ENCODE assay signal across 11 cellular contexts in genomic region chr20:44861547-44862006, GRCh38. TPM values are rescaled to one million over a fixed set of nuclear protein-coding genes. Genes with fewer than 3 reads are reported as not detected.
DNase-seq lines count a peak whose midpoint lies in the region; ATAC-seq and TF ChIP-seq lines count a peak whose summit lies in the region.
"Had no signal": no experiment of that assay in that cellular context is flagged by ENCODE, and none has a peak within 500 bp of the region (broad histone marks: within the 10 kb centered on the region; RNA-seq: fewer than 3 reads in every experiment).

No MANE protein-coding gene starts in this region.

- H3K4me2 ChIP-seq in parathyroid adenoma (ENCODE audit: low read length) = no peak overlapping the region

- H3K9ac ChIP-seq in parathyroid adenoma = no peak overlapping the region

- H3K27me3 Mint-ChIP-seq in CD4-positive, alpha-beta T cell = no peaks in the 10 kb centered on the region
- H3K27me3 Mint-ChIP-seq: stimulated activated naive CD8-positive, alpha-beta T cell treated with anti-CD3 and anti-CD28 coated beads, Interleukin-15, amount 100 ng/mL, for 72 hours had no signal

- POLR2A ChIA-PET in BJ (lab: Charles Lee) (no interaction called here), Panc1 (lab: Charles Lee) (no interaction called here)
- POLR2A ChIA-PET in CD4-positive, alpha-beta T cell (lab: Charles Lee) = no interaction called here

- intact Hi-C loops in Panc1 (cut with micrococcal nuclease; ENCODE audit: unreplicated experiment) = loop anchor here (10.0 kb wide), 1 partner anchor 177 kb away; no protein-coding TSS in a partner anchor
- intact Hi-C loops in CD4-positive, alpha-beta T cell (cut with DNase I, micrococcal nuclease) = no loop called here

- no peaks in the 10 kb centered on the region for H3K79me2 ChIP-seq in parathyroid adenoma

- peaks cover 5% of the 10 kb centered on the region for H3K4me1 Mint-ChIP-seq in CD4-positive, alpha-beta T cell (ENCODE audit: low read depth)

- no peaks in the 10 kb centered on the region for H3K36me3 Mint-ChIP-seq in CD4-positive, alpha-beta T cell (ENCODE audit: low read depth)

- H3K4me1 ChIP-seq in Panc1 (ENCODE audit: control insufficient read depth, insufficient read depth, low read length) (no peaks in the 10 kb centered on the region), parathyroid adenoma (peaks cover 3% of the 10 kb centered on the region)

- no peak overlapping the region for H3K27ac Mint-ChIP-seq in CD4-positive, alpha-beta T cell
- H3K27ac Mint-ChIP-seq: activated T-cell treated with anti-CD3 and anti-CD28 coated beads, Interleukin-2, amount 50 U/mL, for 72 hours had no signal

- no peaks in the 10 kb centered on the region for H3K9me3 Mint-ChIP-seq in CD4-positive, alpha-beta T cell

- in situ Hi-C loops in Panc1 (cut with HindIII; ENCODE audit: low pct_unique_long_range_greater_than_20kb, low sequenced_read_pairs) = no loop called here

- no peaks in the 10 kb centered on the region for H3K9me3 ChIP-seq in Panc1 (ENCODE audit: control insufficient read depth, insufficient read depth, low read depth, low read length)
- H3K9me3 ChIP-seq in parathyroid adenoma (ENCODE audit: control insufficient read depth, low read length) = no peaks in the 10 kb centered on the region
- no peaks in the 10 kb centered on the region for H3K9me3 ChIP-seq in CD4-positive, alpha-beta T cell (ENCODE audit: control insufficient read depth, low read length)

- H3K27me3 ChIP-seq in BJ (ENCODE audit: control insufficient read depth, insufficient read depth, low read length) (peaks cover 2% of the 10 kb centered on the region; the same call in 1 of the 2 replicates), Panc1 (ENCODE audit: control insufficient read depth, insufficient read depth, low read length) (no peaks in the 10 kb centered on the region), parathyroid adenoma (ENCODE audit: control insufficient read depth, insufficient read depth, low read length) (no peaks in the 10 kb centered on the region)
- no peaks in the 10 kb centered on the region for H3K27me3 ChIP-seq in CD4-positive, alpha-beta T cell (ENCODE audit: control insufficient read depth, insufficient read depth, low read length)

- H3K36me3 ChIP-seq in BJ (ENCODE audit: control insufficient read depth, insufficient read depth, low read length) (no peaks in the 10 kb centered on the region), Panc1 (ENCODE audit: control insufficient read depth, insufficient read depth, low read length) (no peaks in the 10 kb centered on the region), parathyroid adenoma (ENCODE audit: control insufficient read depth, insufficient read depth, low read length) (no peaks in the 10 kb centered on the region)

- H3K4me3 ChIP-seq in BJ (ENCODE audit: low read depth, low read length) (no peak overlapping the region), Panc1 (ENCODE audit: low read depth in 2 of 2, low read length in 2 of 2) (no peak overlapping the region), parathyroid adenoma (ENCODE audit: low read depth, low read length) (no peak overlapping the region)

- BruUV-seq in Panc1 (replicated peaks; lab: Mats Ljungman, UMichigan) = no TSS peak

- peak; percentile 26 for DNase-seq in BJ (ENCODE audit: low read depth)
- DNase-seq in Panc1 (ENCODE audit: low read depth, low spot score) = no peak
- DNase-seq in fibroblast of peridontal ligament (ENCODE audit: extremely low read depth) = peak; percentile 65
- DNase-seq in D341Med (ENCODE audit: low spot score) = no peak
- DNase-seq in NCI-H2107 treated with DMSO at 0.1 percent for 48 hours (lab: John Stamatoyannopoulos, UW; ENCODE audit: unreplicated experiment) = no peak
- no peak for DNase-seq in CD4-positive, alpha-beta T cell
- DNase-seq in cortex of kidney (lab: John Stamatoyannopoulos, UW) = no peak
- DNase-seq: activated T-cell treated with anti-CD3 and anti-CD28 coated beads, Interleukin-2, amount 50 U/mL, for 72 hours; stimulated activated naive CD8-positive, alpha-beta T cell treated with anti-CD3 and anti-CD28 coated beads, Interleukin-15, amount 100 ng/mL, for 72 hours had no signal

- peak overlapping the region; percentile 56 for H2AFZ ChIP-seq in parathyroid adenoma

- no peak overlapping the region for H3K27ac ChIP-seq in Panc1 (ENCODE audit: low read length)
- H3K27ac ChIP-seq in parathyroid adenoma = no peak overlapping the region
- no peak overlapping the region for H3K27ac ChIP-seq in CD4-positive, alpha-beta T cell (ENCODE audit: low read depth, low read length)

- no peak overlapping the region for H3K4me3 Mint-ChIP-seq in CD4-positive, alpha-beta T cell
- H3K4me3 Mint-ChIP-seq: activated T-cell treated with anti-CD3 and anti-CD28 coated beads, Interleukin-2, amount 50 U/mL, for 72 hours; stimulated activated naive CD8-positive, alpha-beta T cell treated with anti-CD3 and anti-CD28 coated beads, Interleukin-15, amount 100 ng/mL, for 72 hours had no signal

- CTCF ChIA-PET in BJ (lab: Yijun Ruan, JAX) = interaction anchor here (0.8 to 3.8 kb wide), 4 partner anchors 10 to 179 kb away, joined by 3 to 19 read pairs (median 6); partner anchors contain the start of gene KCNK15
- CTCF ChIA-PET in Panc1 (lab: Charles Lee) = interaction anchor here (1.1 kb wide), 1 partner anchor 115 kb away, joined by 3 read pairs; no protein-coding TSS in a partner anchor
- CTCF ChIA-PET in CD4-positive, alpha-beta T cell (lab: Charles Lee) = no interaction called here

- peak; percentile 80 for ATAC-seq in Panc1
- ATAC-seq in CD4-positive, alpha-beta T cell (ENCODE audit: poor library complexity) = no peak
- ATAC-seq: activated T-cell treated with anti-CD3 and anti-CD28 coated beads, Interleukin-2, amount 50 U/mL, for 72 hours; HCT116; stimulated activated naive CD8-positive, alpha-beta T cell treated with anti-CD3 and anti-CD28 coated beads, Interleukin-15, amount 100 ng/mL, for 72 hours had no signal

- TF ChIP-seq CTCF in BJ (IDR thresholded peaks at IDR 0.05; ENCODE audit: insufficient read depth, low read depth, low read length) = no peak
- no peak for TF ChIP-seq CTCF in Panc1 (IDR thresholded peaks at IDR 0.05)
- TF ChIP-seq CTCF in parathyroid adenoma (IDR thresholded peaks at IDR 0.05) = no peak
- no peak for TF ChIP-seq CTCF in CD4-positive, alpha-beta T cell (IDR thresholded peaks at IDR 0.05)

RNA-seq across cellular contexts. Expression of gene YWHAB, which starts 23.9 kb away (rescaled TPM):
- 60.5 and 114 TPM in 2 replicates for polyA plus RNA-seq in BJ (2011; rRNA removed)
- 33.2 and 49.9 TPM in 2 replicates for polyA minus RNA-seq in BJ (2011; rRNA and poly(A)+ RNA removed)
- 267 TPM for total RNA-seq in Panc1 (2021; ENCODE audit: unreplicated experiment)
- 181 TPM for polyA plus RNA-seq in Panc1 (2012; ENCODE audit: insufficient read length)
- 100 to 1,000 TPM; 163 to 167 TPM for total RNA-seq in CD4-positive, alpha-beta T cell

RNA-seq across cellular contexts. Expression of gene PABPC1L, which starts 48.3 kb away (rescaled TPM):
- 40.5 and 55.0 TPM in 2 replicates for polyA plus RNA-seq in BJ (2011; rRNA removed)
- 11.0 and 12.1 TPM in 2 replicates for polyA minus RNA-seq in BJ (2011; rRNA and poly(A)+ RNA removed)
- total RNA-seq in Panc1 (2021; ENCODE audit: unreplicated experiment) = 102 TPM
- 81.8 TPM for polyA plus RNA-seq in Panc1 (2012; ENCODE audit: insufficient read length)
- total RNA-seq in CD4-positive, alpha-beta T cell = 10 to 100 TPM; 22.8 to 27.5 TPM

RNA-seq across cellular contexts. Expression of gene RIMS4, which starts 51.2 kb away (rescaled TPM):
- polyA plus RNA-seq in BJ (2011; rRNA removed) = not detected in 2 replicates
- not detected in 2 replicates for polyA minus RNA-seq in BJ (2011; rRNA and poly(A)+ RNA removed)
- 4.0 TPM for total RNA-seq in Panc1 (2021; ENCODE audit: unreplicated experiment)
- polyA plus RNA-seq in Panc1 (2012; ENCODE audit: insufficient read length) = 3.6 TPM
- not detected for total RNA-seq in CD4-positive, alpha-beta T cell

Comparison
In these comparisons a context has a peak if more than half of its experiments do, and no peak if none do; other contexts are left out.
1. DNase-seq: peak in BJ (single experiment) and fibroblast of peridontal ligament (single experiment); none in Panc1 (single experiment), D341Med (single experiment), NCI-H2107 treated with DMSO at 0.1 percent for 48 hours (single experiment), CD4-positive, alpha-beta T cell (0 of 10) and cortex of kidney (single experiment).